ENCODE assay signal across 8 cellular contexts in genomic region chr16:3718019-3718391, GRCh38. TPM values are rescaled to one million over a fixed set of nuclear protein-coding genes. Genes with fewer than 3 reads are reported as not detected.
DNase-seq lines count a peak whose midpoint lies in the region; ATAC-seq and TF ChIP-seq lines count a peak whose summit lies in the region.

No MANE protein-coding gene starts in this region.

- peaks cover 8% of the 10 kb centered on the region in 2 experiments; a peak in 1 of 4 replicates for H3K4me1 ChIP-seq in SK-N-SH (ENCODE audit: control insufficient read depth in 1 of 2, insufficient read depth in 2 of 2, low read depth in 1 of 2, low read length in 1 of 2)

- peak overlapping the region; percentile 82 to 96 for H3K4me3 ChIP-seq in SK-N-SH (ENCODE audit: low read depth in 2 of 2, low read length in 1 of 2)

- WGBS in SK-N-SH (ENCODE audit: low lambda C conversion rate), result 27% methylated on average over 5 of the region's 5 CpGs

- TF ChIP-seq EP300 in SK-N-SH (IDR thresholded peaks at IDR 0.05; ENCODE audit: borderline replicate concordance in 1 of 2, low read depth in 1 of 2, low read length in 1 of 2), result no peak

- H3K9me2 ChIP-seq in SK-N-SH, result no peaks in the 10 kb centered on the region

- peaks cover 4 to 11% of the 10 kb centered on the region in 2 experiments for H3K36me3 ChIP-seq in SK-N-SH (replicated peaks in 1 of 2; ENCODE audit: control insufficient read depth in 1 of 2, insufficient read depth in 2 of 2, low read length in 1 of 2)

- H3K79me2 ChIP-seq in SK-N-SH (ENCODE audit: insufficient read depth), result peaks cover 36% of the 10 kb centered on the region

- peaks cover 5% of the 10 kb centered on the region for H3K36me3 Mint-ChIP-seq in activated naive CD8-positive, alpha-beta T cell
- H3K36me3 Mint-ChIP-seq in immature natural killer cell, result peaks cover 0 to 2% (median 0%) of the 10 kb centered on the region in 3 donors

- peak overlapping the region; percentile 73 for H2AFZ ChIP-seq in SK-N-SH (ENCODE audit: low read depth)

- no peak for DNase-seq in SK-N-SH
- no peak for DNase-seq in immature natural killer cell
- DNase-seq in substantia nigra (lab: John Stamatoyannopoulos, UW), result no peak
- no peak for DNase-seq in NCI-H187 treated with DMSO at 0.1 percent for 48 hours (lab: John Stamatoyannopoulos, UW)
- no peak for DNase-seq in SK-N-DZ (ENCODE audit: low spot score)

- TF ChIP-seq RAD21 in SK-N-SH (IDR thresholded peaks at IDR 0.05; ENCODE audit: low read length), result no peak

- TF ChIP-seq CTCF in SK-N-SH (IDR thresholded peaks at IDR 0.05), result no peak

- peak overlapping the region; percentile 78 for H3K9ac ChIP-seq in SK-N-SH

- peak overlapping the region; percentile 87 for H3K4me2 ChIP-seq in SK-N-SH

- H3K9me3 ChIP-seq in SK-N-SH, result no peaks in the 10 kb centered on the region

- no peak for ATAC-seq in SK-N-SH treated with all-trans-retinoic acid at 6 μM for 48 hours
- no peak for ATAC-seq in HG02981 (IDR thresholded peaks at IDR 0.05; ENCODE audit: unreplicated experiment)

- no peaks in the 10 kb centered on the region for H3F3A ChIP-seq in SK-N-SH (replicated peaks; ENCODE audit: insufficient read depth)

- CTCF ChIA-PET in SK-N-SH (lab: Yijun Ruan, JAX), result interaction anchor here (0.7 to 3.7 kb wide), 2 partner anchors 27 to 589 kb away, joined by 3 to 19 read pairs; no protein-coding TSS in a partner anchor

- no peaks in the 10 kb centered on the region for H3K27me3 Mint-ChIP-seq in activated naive CD8-positive, alpha-beta T cell
- peaks cover 0 to 4% (median 2%) of the 10 kb centered on the region in 3 donors for H3K27me3 Mint-ChIP-seq in immature natural killer cell (ENCODE audit: low read depth in 3 of 3)

- H3K27ac ChIP-seq in SK-N-SH (ENCODE audit: low read depth in 2 of 2, low read length in 1 of 2), result peak overlapping the region; percentile 54 to 78
- H3K27ac ChIP-seq in substantia nigra (ENCODE audit: low read depth, low read length, poor library complexity, severe bottlenecking), result peak overlapping the region; percentile 62

- POLR2A ChIA-PET in SK-N-SH (lab: Yijun Ruan, JAX), result no interaction called here

- H3K4me1 Mint-ChIP-seq in activated naive CD8-positive, alpha-beta T cell (ENCODE audit: low read depth), result peaks cover 35% of the 10 kb centered on the region
- H3K4me1 Mint-ChIP-seq in immature natural killer cell, result peaks cover 20 to 22% of the 10 kb centered on the region in 2 donors

- H4K20me1 ChIP-seq in SK-N-SH (ENCODE audit: insufficient read depth), result no peaks in the 10 kb centered on the region

- no peaks in the 10 kb centered on the region for H3K27me3 ChIP-seq in SK-N-SH (ENCODE audit: insufficient read depth)

- H3K27ac Mint-ChIP-seq in activated naive CD8-positive, alpha-beta T cell, result peak overlapping the region; percentile 94
- H3K27ac Mint-ChIP-seq in immature natural killer cell, result peak overlapping the region; percentile 53 to 87 (median 82)

- no peaks in the 10 kb centered on the region for H3K9me3 Mint-ChIP-seq in activated naive CD8-positive, alpha-beta T cell (ENCODE audit: low read depth)
- H3K9me3 Mint-ChIP-seq in immature natural killer cell, result no peaks in the 10 kb centered on the region

- peak overlapping the region; percentile 83 for H3K4me3 Mint-ChIP-seq in activated naive CD8-positive, alpha-beta T cell
- H3K4me3 Mint-ChIP-seq in immature natural killer cell, result peak overlapping the region; percentile 70 to 85 (median 81)

TF ChIP-seq in SK-N-SH, 30 proteins besides CTCF, POLR2A, EP300 and RAD21 (continues in another document):
- TF ChIP-seq RFX5 (IDR thresholded peaks at IDR 0.05; ENCODE audit: low read length) (no peak), FOXJ3 (CRISPR knock-in tag; IDR thresholded peaks at IDR 0.05) (no peak), NFIC (IDR thresholded peaks at IDR 0.05; ENCODE audit: borderline replicate concordance) (no peak), POLR2AphosphoS5 (IDR thresholded peaks at IDR 0.05; ENCODE audit: low read depth, low read length) (no peak), PBX3 (IDR thresholded peaks at IDR 0.05) (no peak), YY1 (IDR thresholded peaks at IDR 0.05; ENCODE audit: low read depth) (no peak)
- TF ChIP-seq, protein P1, sequence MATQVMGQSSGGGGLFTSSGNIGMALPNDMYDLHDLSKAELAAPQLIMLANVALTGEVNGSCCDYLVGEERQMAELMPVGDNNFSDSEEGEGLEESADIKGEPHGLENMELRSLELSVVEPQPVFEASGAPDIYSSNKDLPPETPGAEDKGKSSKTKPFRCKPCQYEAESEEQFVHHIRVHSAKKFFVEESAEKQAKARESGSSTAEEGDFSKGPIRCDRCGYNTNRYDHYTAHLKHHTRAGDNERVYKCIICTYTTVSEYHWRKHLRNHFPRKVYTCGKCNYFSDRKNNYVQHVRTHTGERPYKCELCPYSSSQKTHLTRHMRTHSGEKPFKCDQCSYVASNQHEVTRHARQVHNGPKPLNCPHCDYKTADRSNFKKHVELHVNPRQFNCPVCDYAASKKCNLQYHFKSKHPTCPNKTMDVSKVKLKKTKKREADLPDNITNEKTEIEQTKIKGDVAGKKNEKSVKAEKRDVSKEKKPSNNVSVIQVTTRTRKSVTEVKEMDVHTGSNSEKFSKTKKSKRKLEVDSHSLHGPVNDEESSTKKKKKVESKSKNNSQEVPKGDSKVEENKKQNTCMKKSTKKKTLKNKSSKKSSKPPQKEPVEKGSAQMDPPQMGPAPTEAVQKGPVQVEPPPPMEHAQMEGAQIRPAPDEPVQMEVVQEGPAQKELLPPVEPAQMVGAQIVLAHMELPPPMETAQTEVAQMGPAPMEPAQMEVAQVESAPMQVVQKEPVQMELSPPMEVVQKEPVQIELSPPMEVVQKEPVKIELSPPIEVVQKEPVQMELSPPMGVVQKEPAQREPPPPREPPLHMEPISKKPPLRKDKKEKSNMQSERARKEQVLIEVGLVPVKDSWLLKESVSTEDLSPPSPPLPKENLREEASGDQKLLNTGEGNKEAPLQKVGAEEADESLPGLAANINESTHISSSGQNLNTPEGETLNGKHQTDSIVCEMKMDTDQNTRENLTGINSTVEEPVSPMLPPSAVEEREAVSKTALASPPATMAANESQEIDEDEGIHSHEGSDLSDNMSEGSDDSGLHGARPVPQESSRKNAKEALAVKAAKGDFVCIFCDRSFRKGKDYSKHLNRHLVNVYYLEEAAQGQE (IDR thresholded peaks at IDR 0.05; ENCODE audit: low read depth, low read length), result no peak

TF ChIP-seq in SK-N-SH treated with all-trans-retinoic acid at 6 μM for 48 hours, 23 proteins besides CTCF, POLR2A, EP300 and RAD21 (continues in another document):
- TF ChIP-seq RARB (CRISPR knock-in tag; IDR thresholded peaks at IDR 0.05) (no peak), ZNF70 (CRISPR knock-in tag; IDR thresholded peaks at IDR 0.05) (no peak), ZNF565 (CRISPR knock-in tag; conservative IDR thresholded peaks at IDR 0.05; ENCODE audit: low read depth) (no peak), TSHZ2 (CRISPR knock-in tag; IDR thresholded peaks at IDR 0.05) (no peak), CSDC2 (CRISPR knock-in tag; IDR thresholded peaks at IDR 0.05) (no peak), ARNTL (CRISPR knock-in tag; IDR thresholded peaks at IDR 0.05; ENCODE audit: borderline replicate concordance, low read depth) (no peak), PPARA (CRISPR knock-in tag; IDR thresholded peaks at IDR 0.05; ENCODE audit: borderline replicate concordance) (no peak)
- TF ChIP-seq, protein P2, sequence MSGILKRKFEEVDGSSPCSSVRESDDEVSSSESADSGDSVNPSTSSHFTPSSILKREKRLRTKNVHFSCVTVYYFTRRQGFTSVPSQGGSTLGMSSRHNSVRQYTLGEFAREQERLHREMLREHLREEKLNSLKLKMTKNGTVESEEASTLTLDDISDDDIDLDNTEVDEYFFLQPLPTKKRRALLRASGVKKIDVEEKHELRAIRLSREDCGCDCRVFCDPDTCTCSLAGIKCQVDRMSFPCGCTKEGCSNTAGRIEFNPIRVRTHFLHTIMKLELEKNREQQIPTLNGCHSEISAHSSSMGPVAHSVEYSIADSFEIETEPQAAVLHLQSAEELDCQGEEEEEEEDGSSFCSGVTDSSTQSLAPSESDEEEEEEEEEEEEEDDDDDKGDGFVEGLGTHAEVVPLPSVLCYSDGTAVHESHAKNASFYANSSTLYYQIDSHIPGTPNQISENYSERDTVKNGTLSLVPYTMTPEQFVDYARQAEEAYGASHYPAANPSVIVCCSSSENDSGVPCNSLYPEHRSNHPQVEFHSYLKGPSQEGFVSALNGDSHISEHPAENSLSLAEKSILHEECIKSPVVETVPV (CRISPR knock-in tag; IDR thresholded peaks at IDR 0.05), result no peak

RNA-seq across cellular contexts. Expression of gene TRAP1, which starts 0.7 kb away (rescaled TPM):
- polyA plus RNA-seq in SK-N-SH (2012; rRNA removed) (129 and 133 TPM in 2 replicates), immature natural killer cell (10 to 100 TPM; 30.1 to 32.1 (median 30.7) TPM)
- 75.4 and 83.3 TPM in 2 replicates for polyA plus RNA-seq in SK-N-SH (2012; cell fraction: cytosol; rRNA removed)
- polyA plus RNA-seq in SK-N-SH (2012; cell fraction: nucleus; rRNA removed), result 335 and 567 TPM in 2 replicates
- 204 and 236 TPM in 2 replicates for polyA plus RNA-seq in SK-N-DZ (2014; cell fraction: cytosol; rRNA removed)
- polyA plus RNA-seq in SK-N-DZ (2014; cell fraction: nucleus; rRNA removed), result 403 and 415 TPM in 2 replicates
